ENCODE assay signal across 12 cellular contexts in the genomic region with DNA sequence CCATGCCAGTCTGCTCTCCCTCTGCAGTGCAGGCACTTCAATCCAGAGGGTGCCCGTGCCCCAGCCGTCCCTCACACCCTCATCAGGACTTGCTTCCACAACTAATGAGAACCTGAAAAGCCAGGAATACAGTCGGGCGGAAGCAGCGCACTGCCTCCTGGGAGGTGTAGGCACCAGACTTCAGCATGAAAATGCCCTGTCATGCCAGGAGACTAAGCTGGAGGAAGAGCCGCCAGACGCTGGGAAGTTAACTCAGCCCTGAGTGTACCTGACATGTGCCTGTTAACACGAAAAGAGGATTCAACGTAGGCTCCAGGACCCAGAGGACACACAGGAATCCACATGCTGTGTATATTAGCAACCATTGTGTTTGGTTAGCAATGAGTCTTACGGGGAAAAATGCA. TPM values are rescaled to one million over a fixed set of nuclear protein-coding genes. Genes with fewer than 3 reads are reported as not detected.
DNase-seq lines count a peak whose midpoint lies in the region; ATAC-seq and TF ChIP-seq lines count a peak whose summit lies in the region.
"Had no signal": no experiment of that assay in that cellular context is flagged by ENCODE, and none has a peak within 500 bp of the region (broad histone marks: within the 10 kb centered on the region; RNA-seq: fewer than 3 reads in every experiment).

No MANE protein-coding gene starts in this region.

- DNase-seq in AG10803 (ENCODE audit: low read depth) (peak; percentile 63), NCI-H69 (lab: John Stamatoyannopoulos, UW) (peak; percentile 13), neural crest cell (ENCODE audit: low read depth, low spot score) (no peak), cerebellar cortex (ENCODE audit: low spot score) (no peak), NCI-H1092 treated with DMSO at 0.1 percent for 48 hours (lab: John Stamatoyannopoulos, UW) (no peak), GM13977 (ENCODE audit: low spot score) (no peak)
- DNase-seq: activated CD4-positive, alpha-beta T cell treated with anti-CD3 and anti-CD28 coated beads, Interleukin-2, amount 50 U/mL, for 1 hour; DND-41; NCI-H1092 had no signal

- peaks cover 13% of the 10 kb centered on the region for H3K27me3 Mint-ChIP-seq in neural crest cell (ENCODE audit: low read depth)

- no peak overlapping the region for H3K4me3 Mint-ChIP-seq in neural crest cell

- H3K36me3 ChIP-seq in gastroesophageal sphincter, result no peaks in the 10 kb centered on the region

- in situ Hi-C loops in GM13977 (cut with MboI; ENCODE audit: low pct_unique_long_range_greater_than_20kb, low sequenced_read_pairs, unreplicated experiment), result no loop called here

- no peaks in the 10 kb centered on the region for H3K36me3 Mint-ChIP-seq in neural crest cell (ENCODE audit: low read depth)

- no peak for TF ChIP-seq POLR2A in gastroesophageal sphincter (IDR thresholded peaks at IDR 0.05)

- peak overlapping the region; percentile 2 for H3K27ac Mint-ChIP-seq in neural crest cell (ENCODE audit: unreplicated experiment)

- no peaks in the 10 kb centered on the region for H3K4me1 ChIP-seq in gastroesophageal sphincter

- H3K4me1 Mint-ChIP-seq in neural crest cell, result no peaks in the 10 kb centered on the region

- ATAC-seq in gastroesophageal sphincter (peak; percentile 80), HG03432 (IDR thresholded peaks at IDR 0.05; ENCODE audit: unreplicated experiment) (no peak)
- ATAC-seq: HCT116 had no signal

- H3K27me3 ChIP-seq in gastroesophageal sphincter, result no peaks in the 10 kb centered on the region

- TF ChIP-seq EP300 in gastroesophageal sphincter (IDR thresholded peaks at IDR 0.05), result no peak

- peaks cover 4% of the 10 kb centered on the region for H3K9me3 Mint-ChIP-seq in neural crest cell

- WGBS in gastroesophageal sphincter (ENCODE audit: low coverage in 1 of 2), 2 donors, result 33 to 47% methylated on average over 2 to 7 of the region's 10 CpGs

- H3K27ac ChIP-seq in gastroesophageal sphincter, result no peak overlapping the region

- no peaks in the 10 kb centered on the region for H3K9me3 ChIP-seq in gastroesophageal sphincter

- no peak for TF ChIP-seq CTCF in AG10803 (conservative IDR thresholded peaks at IDR 0.05; ENCODE audit: low read length)
- TF ChIP-seq CTCF in gastroesophageal sphincter (IDR thresholded peaks at IDR 0.05), result peak in 1 of 4 experiments; percentile 22
- no peak for TF ChIP-seq CTCF in neural crest cell (conservative IDR thresholded peaks at IDR 0.05)
- TF ChIP-seq CTCF in GM13977 (IDR thresholded peaks at IDR 0.05; ENCODE audit: extremely low read depth, insufficient read depth, missing control alignments), result no peak

- H3K4me3 ChIP-seq in AG10803 (ENCODE audit: low read length) (no peak overlapping the region), gastroesophageal sphincter (no peak overlapping the region)

RNA-seq across cellular contexts. Expression of gene FLI1, which starts 40.0 kb away (rescaled TPM):
- total RNA-seq in gastroesophageal sphincter, result 10 to 100 TPM; 13.8 to 21.6 (median 17.9) TPM
- 0.23 and 0.48 TPM in 2 replicates for total RNA-seq in neural crest cell

Comparison
In these comparisons a context has a peak if more than half of its experiments do, and no peak if none do; other contexts are left out.
1. DNase-seq: peak in AG10803 (single experiment) and NCI-H69 (single experiment); none in neural crest cell (single experiment), cerebellar cortex (single experiment), NCI-H1092 treated with DMSO at 0.1 percent for 48 hours (single experiment) and GM13977 (single experiment).
2. RNA of gene FLI1, which starts 40.0 kb away (total RNA-seq): 13.8 to 21.6 TPM in gastroesophageal sphincter; 0.23 to 0.48 TPM in neural crest cell; every median in the first group is over 10 times any median in the second.